ENCODE assay signal across 1 cellular context in the genomic region with DNA sequence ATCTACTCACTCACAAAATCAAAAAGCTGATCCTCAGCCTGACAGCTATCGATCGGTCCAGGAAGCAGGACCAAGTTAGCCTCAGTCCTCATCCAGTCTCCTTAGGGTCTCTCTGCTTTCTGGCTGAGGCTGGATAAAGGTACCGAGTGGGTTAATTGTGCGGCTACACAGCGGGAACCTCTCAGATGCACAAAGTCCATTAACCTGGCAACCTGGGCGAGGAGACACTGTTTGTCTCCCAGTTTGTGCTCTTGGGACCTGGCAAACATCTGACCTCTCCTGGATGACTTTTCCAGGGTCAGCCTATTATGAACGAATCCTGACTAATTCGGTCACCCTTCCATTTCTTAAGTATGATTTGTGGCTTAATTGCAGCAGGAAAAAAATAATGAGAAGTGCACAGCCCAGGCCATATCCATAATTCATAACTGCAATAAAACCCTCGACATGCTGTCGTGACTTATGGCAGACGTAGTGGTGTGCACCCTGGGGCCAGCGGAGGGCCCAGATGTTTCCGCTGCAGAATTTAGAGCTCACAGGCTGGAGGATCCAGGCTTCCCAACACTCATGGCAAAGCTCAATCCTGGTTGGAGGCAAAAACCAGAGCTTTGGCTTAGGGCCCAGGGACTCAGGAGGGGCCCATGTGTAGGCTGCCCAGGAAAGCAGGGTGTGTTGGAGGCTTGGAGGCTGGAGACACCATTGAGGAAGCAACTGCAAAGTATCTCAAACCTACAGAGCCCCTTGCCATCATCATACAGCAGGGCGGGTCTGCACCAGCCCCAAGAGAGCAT.
TF ChIP-seq lines count a peak whose summit lies in the region.

No MANE protein-coding gene starts in this region.

TF ChIP-seq in HepG2, 621 proteins besides CTCF, POLR2A, EP300 and RAD21 (continued from another document and continues in another):
- TF ChIP-seq CBX1 (IDR thresholded peaks at IDR 0.05; ENCODE audit: low read depth) (no peak), ZBTB20 (CRISPR knock-in tag; IDR thresholded peaks at IDR 0.05; ENCODE audit: borderline replicate concordance, low read depth) (peak; percentile 49; the same call in 1 of the 2 replicates), HES4 (CRISPR knock-in tag; IDR thresholded peaks at IDR 0.05; ENCODE audit: borderline replicate concordance) (no peak), NFYB (CRISPR knock-in tag; IDR thresholded peaks at IDR 0.05) (no peak), GLI4 (CRISPR knock-in tag; IDR thresholded peaks at IDR 0.05; ENCODE audit: borderline replicate concordance) (no peak), SP5 (CRISPR knock-in tag; IDR thresholded peaks at IDR 0.05; ENCODE audit: borderline replicate concordance, low read depth) (no peak; the same call in 1 of the 2 replicates), RFX5 (IDR thresholded peaks at IDR 0.05; ENCODE audit: low read depth, low read length) (no peak), CEBPG (CRISPR knock-in tag; IDR thresholded peaks at IDR 0.05) (0 out of 2 replicates have a peak, but pooled peaks have one; percentile 41), TBP (CRISPR knock-in tag; IDR thresholded peaks at IDR 0.05) (no peak), KLF13 (CRISPR knock-in tag; IDR thresholded peaks at IDR 0.05) (no peak), RFXANK (CRISPR knock-in tag; IDR thresholded peaks at IDR 0.05) (no peak), AHR (CRISPR knock-in tag; IDR thresholded peaks at IDR 0.05) (no peak; the same call in 1 of the 2 replicates), SOX6 (IDR thresholded peaks at IDR 0.05) (no peak), SOX6 (CRISPR knock-in tag; IDR thresholded peaks at IDR 0.05) (peak; percentile 22), KDM3A (CRISPR knock-in tag; IDR thresholded peaks at IDR 0.05; ENCODE audit: low read depth) (no peak), PHF21A (CRISPR knock-in tag; IDR thresholded peaks at IDR 0.05) (0 out of 2 replicates have a peak, but pooled peaks have one; percentile 65), RNF219 (CRISPR knock-in tag; IDR thresholded peaks at IDR 0.05) (no peak), TAF15 (IDR thresholded peaks at IDR 0.05; ENCODE audit: low read depth, low read length, poor library complexity, severe bottlenecking) (no peak), RXRB (CRISPR knock-in tag; IDR thresholded peaks at IDR 0.05; ENCODE audit: borderline replicate concordance) (peak; percentile 73), ZNF878 (CRISPR knock-in tag; IDR thresholded peaks at IDR 0.05) (peak; percentile 78; the same call in 1 of the 2 replicates), NFKBIZ (CRISPR knock-in tag; IDR thresholded peaks at IDR 0.05) (no peak), HNF4G (IDR thresholded peaks at IDR 0.05; ENCODE audit: borderline replicate concordance, low read depth, low read length) (peak; percentile 93), HNF4G (CRISPR knock-in tag; IDR thresholded peaks at IDR 0.05; ENCODE audit: borderline replicate concordance, low read depth) (0 out of 2 replicates have a peak, but pooled peaks have one; percentile 64), ATF2 (CRISPR knock-in tag; IDR thresholded peaks at IDR 0.05) (no peak), FOXM1 (CRISPR knock-in tag; IDR thresholded peaks at IDR 0.05) (no peak), ZNF280D (CRISPR knock-in tag; IDR thresholded peaks at IDR 0.05) (peak; percentile 69; the same call in 1 of the 2 replicates), JDP2 (CRISPR knock-in tag; IDR thresholded peaks at IDR 0.05; ENCODE audit: borderline replicate concordance) (no peak), ZNF816 (CRISPR knock-in tag; IDR thresholded peaks at IDR 0.05; ENCODE audit: borderline replicate concordance) (no peak), REPIN1 (CRISPR knock-in tag; IDR thresholded peaks at IDR 0.05; ENCODE audit: borderline replicate concordance, low read depth) (no peak), ZNF550 (CRISPR knock-in tag; IDR thresholded peaks at IDR 0.05; ENCODE audit: borderline replicate concordance) (no peak), ZSCAN9 (CRISPR knock-in tag; IDR thresholded peaks at IDR 0.05; ENCODE audit: borderline replicate concordance) (no peak), ZNF329 (CRISPR knock-in tag; IDR thresholded peaks at IDR 0.05; ENCODE audit: low read depth) (no peak), FLYWCH1 (CRISPR knock-in tag; IDR thresholded peaks at IDR 0.05) (no peak), ZNF704 (CRISPR knock-in tag; IDR thresholded peaks at IDR 0.05; ENCODE audit: borderline replicate concordance) (no peak), KAT7 (CRISPR knock-in tag; IDR thresholded peaks at IDR 0.05; ENCODE audit: borderline replicate concordance) (no peak), KLF11 (CRISPR knock-in tag; IDR thresholded peaks at IDR 0.05) (no peak), ZNF616 (CRISPR knock-in tag; IDR thresholded peaks at IDR 0.05; ENCODE audit: low read depth) (no peak), XRCC5 (optimal IDR thresholded peaks at IDR 0.05; ENCODE audit: low read length) (peak; percentile 23), ZNF839 (CRISPR knock-in tag; IDR thresholded peaks at IDR 0.05; ENCODE audit: borderline replicate concordance) (no peak), ZNF672 (CRISPR knock-in tag; IDR thresholded peaks at IDR 0.05) (no peak), PBX2 (CRISPR knock-in tag; IDR thresholded peaks at IDR 0.05) (no peak)
- TF ChIP-seq, protein P1, sequence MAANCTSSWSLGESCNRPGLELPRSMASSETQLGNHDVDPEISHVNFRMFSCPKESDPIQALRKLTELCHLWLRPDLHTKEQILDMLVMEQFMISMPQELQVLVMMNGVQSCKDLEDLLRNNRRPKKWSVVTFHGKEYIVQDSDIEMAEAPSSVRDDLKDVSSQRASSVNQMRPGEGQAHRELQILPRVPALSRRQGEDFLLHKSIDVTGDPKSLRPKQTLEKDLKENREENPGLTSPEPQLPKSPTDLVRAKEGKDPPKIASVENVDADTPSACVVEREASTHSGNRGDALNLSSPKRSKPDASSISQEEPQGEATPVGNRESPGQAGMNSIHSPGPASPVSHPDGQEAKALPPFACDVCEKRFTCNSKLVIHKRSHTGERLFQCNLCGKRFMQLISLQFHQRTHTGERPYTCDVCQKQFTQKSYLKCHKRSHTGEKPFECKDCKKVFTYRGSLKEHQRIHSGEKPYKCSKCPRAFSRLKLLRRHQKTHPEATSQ (CRISPR knock-in tag; IDR thresholded peaks at IDR 0.05; ENCODE audit: borderline replicate concordance): no peak
- TF ChIP-seq, protein P2, sequence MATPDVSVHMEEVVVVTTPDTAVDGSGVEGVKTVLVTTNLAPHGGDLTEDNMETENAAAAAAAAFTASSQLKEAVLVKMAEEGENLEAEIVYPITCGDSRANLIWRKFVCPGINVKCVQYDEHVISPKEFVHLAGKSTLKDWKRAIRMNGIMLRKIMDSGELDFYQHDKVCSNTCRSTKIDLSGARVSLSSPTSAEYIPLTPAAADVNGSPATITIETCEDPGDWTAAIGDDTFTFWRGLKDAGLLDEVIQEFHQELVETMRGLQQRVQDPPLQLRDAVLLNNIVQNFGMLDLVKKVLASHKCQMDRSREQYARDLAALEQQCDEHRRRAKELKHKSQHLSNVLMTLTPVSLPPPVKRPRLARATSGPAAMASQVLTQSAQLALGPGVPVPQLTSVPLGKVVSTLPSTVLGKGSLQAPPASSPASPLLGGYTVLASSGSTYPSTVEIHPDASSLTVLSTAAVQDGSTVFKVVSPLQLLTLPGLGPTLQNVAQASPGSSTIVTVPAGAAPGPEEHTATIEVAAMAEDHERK (CRISPR knock-in tag; IDR thresholded peaks at IDR 0.05; ENCODE audit: low read depth): no peak
- TF ChIP-seq, protein P3, sequence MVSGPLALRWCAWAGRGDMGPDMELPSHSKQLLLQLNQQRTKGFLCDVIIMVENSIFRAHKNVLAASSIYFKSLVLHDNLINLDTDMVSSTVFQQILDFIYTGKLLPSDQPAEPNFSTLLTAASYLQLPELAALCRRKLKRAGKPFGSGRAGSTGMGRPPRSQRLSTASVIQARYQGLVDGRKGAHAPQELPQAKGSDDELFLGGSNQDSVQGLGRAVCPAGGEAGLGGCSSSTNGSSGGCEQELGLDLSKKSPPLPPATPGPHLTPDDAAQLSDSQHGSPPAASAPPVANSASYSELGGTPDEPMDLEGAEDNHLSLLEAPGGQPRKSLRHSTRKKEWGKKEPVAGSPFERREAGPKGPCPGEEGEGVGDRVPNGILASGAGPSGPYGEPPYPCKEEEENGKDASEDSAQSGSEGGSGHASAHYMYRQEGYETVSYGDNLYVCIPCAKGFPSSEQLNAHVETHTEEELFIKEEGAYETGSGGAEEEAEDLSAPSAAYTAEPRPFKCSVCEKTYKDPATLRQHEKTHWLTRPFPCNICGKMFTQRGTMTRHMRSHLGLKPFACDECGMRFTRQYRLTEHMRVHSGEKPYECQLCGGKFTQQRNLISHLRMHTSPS (CRISPR knock-in tag; IDR thresholded peaks at IDR 0.05; ENCODE audit: low read depth): no peak
- TF ChIP-seq, protein P4, sequence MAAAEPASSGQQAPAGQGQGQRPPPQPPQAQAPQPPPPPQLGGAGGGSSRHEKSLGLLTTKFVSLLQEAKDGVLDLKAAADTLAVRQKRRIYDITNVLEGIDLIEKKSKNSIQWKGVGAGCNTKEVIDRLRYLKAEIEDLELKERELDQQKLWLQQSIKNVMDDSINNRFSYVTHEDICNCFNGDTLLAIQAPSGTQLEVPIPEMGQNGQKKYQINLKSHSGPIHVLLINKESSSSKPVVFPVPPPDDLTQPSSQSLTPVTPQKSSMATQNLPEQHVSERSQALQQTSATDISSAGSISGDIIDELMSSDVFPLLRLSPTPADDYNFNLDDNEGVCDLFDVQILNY (CRISPR knock-in tag; conservative IDR thresholded peaks at IDR 0.05): no peak
